Comparison of ENCODE assay signal across 27 cellular contexts in genomic region chr2:42414648-42415047, GRCh38.
"Had no signal": no experiment of that assay in that cellular context is flagged by ENCODE, and none has a peak within 500 bp of the region (broad histone marks: within the 10 kb centered on the region; RNA-seq: fewer than 3 reads in every experiment).

No MANE protein-coding gene starts in this region.

- H3K9me3 ChIP-seq: testis, thyroid gland, vagina had no signal

- H3K27me3 ChIP-seq: stomach, suprapubic skin, testis, thyroid gland, tibial artery, tibial nerve, transverse colon, upper lobe of left lung, upper lobe of right lung, uterus, vagina had no signal

- H3K27ac ChIP-seq: stomach, suprapubic skin, testis, thoracic aorta, thyroid gland, tibial artery, tibial nerve, transverse colon, upper lobe of left lung, upper lobe of right lung, uterus, vagina had no signal

- H3K36me3 ChIP-seq: stomach, suprapubic skin, thoracic aorta, thyroid gland, tibial artery, tibial nerve, transverse colon, upper lobe of left lung, upper lobe of right lung, uterus, vagina had no signal

- H3K4me3 ChIP-seq: stomach, suprapubic skin, testis, thoracic aorta, thyroid gland, tibial artery, tibial nerve, transverse colon, upper lobe of left lung, upper lobe of right lung, uterus, vagina had no signal

- DNase-seq: stimulated activated CD4-positive, alpha-beta T cell treated with anti-CD3 and anti-CD28 coated beads, Interleukin-2, amount 100 ng/mL, for 48 hours; stimulated activated CD4-positive, alpha-beta T cell treated with anti-CD3 and anti-CD28 coated beads, Interleukin-4, amount 100 ng/mL, for 1 hour; stimulated activated CD4-positive, alpha-beta T cell treated with anti-CD3 and anti-CD28 coated beads, Interleukin-4, amount 100 ng/mL, for 24 hours; stimulated activated CD4-positive, alpha-beta T cell treated with anti-CD3 and anti-CD28 coated beads, Interleukin-4, amount 100 ng/mL, for 4 hours; stimulated activated CD8-positive, alpha-beta memory T cell treated with anti-CD3 and anti-CD28 coated beads, Interleukin-4, amount 100 ng/mL, for 48 hours; stimulated activated naive B cell treated with anti-CD40 and anti-IgM and Interleukin-4, amounts not matched to agents 10 μg/mL and 1 μg/mL and 100 μg/mL, for 72 hours; stimulated activated naive CD4-positive, alpha-beta T cell; stimulated activated naive CD4-positive, alpha-beta T cell treated with Interleukin-2 at 50 U/mL for 16 hours; stimulated activated naive CD8-positive, alpha-beta T cell treated with anti-CD3 and anti-CD28 coated beads, Interleukin-15, amount 100 ng/mL, for 72 hours; stimulated activated naive CD8-positive, alpha-beta T cell treated with anti-CD3 and anti-CD28 coated beads, Interleukin-15, Interleukin-2, amounts not matched to agents 100 U/mL and 50 U/mL, for 24 hours; stomach; substantia nigra; testis; thyroid gland; tibial artery; transverse colon; trophoblast cell; upper lobe of left lung; upper lobe of right lung; uterus had no signal

- ATAC-seq: stimulated activated effector memory CD8-positive, alpha-beta T cell treated with anti-CD3 and anti-CD28 coated beads, Interleukin-12 subunit alpha, Interleukin-12 subunit beta, amount 100 ng/mL, for 72 hours; stimulated activated memory B cell treated with anti-CD40 and anti-IgM and Interleukin-4, amounts not matched to agents 10 μg/mL and 1 μg/mL and 100 μg/mL, for 72 hours; stimulated activated naive B cell treated with anti-CD40 and anti-IgM and Interleukin-4, amounts not matched to agents 10 μg/mL and 1 μg/mL and 100 μg/mL, for 72 hours; stimulated activated naive CD8-positive, alpha-beta T cell treated with anti-CD3 and anti-CD28 coated beads, Interleukin-15, amount 100 ng/mL, for 72 hours; stimulated activated naive CD8-positive, alpha-beta T cell treated with anti-CD3 and anti-CD28 coated beads, Interleukin-15, Interleukin-2, amounts not matched to agents 100 U/mL and 50 U/mL, for 24 hours; upper lobe of right lung had no signal

- H3K4me1 ChIP-seq: stomach, suprapubic skin, testis, thyroid gland, tibial artery, upper lobe of left lung, upper lobe of right lung, uterus, vagina had no signal

- FAIRE-seq: urothelium cell line had no signal
